ENCODE assay signal across 8 cellular contexts in the genomic region with DNA sequence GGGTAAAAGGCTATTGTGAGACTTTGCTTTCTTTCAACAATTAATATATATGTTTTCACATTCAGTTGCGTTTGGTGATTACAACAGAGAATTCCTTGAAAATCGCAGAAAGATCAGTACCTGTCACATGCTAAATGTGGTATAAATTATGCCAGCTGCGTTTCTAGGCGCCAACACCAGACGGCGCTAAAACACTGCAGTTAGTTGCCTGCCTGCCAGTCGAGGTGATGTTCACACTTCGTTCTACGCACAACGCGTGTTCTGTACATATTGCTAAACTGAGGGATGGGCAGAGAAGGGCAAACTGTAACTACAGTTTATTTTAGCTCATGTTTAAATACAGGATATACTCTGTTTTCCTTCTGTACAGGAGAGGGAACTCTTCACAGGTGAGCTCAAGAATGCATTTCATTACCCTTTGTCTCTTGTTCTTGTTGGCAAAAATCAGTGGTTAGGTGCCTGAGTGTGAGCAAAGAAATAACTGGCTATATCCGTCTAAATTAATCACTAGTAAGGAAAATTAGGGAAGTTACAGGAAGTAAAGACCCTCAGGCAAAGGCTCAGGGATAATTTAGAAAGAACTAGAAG.
A peak's percentile ranks its signal among the peaks of the same experiment; 100 is the strongest.
DNase-seq lines count a peak whose midpoint lies in the region; ATAC-seq, FAIRE-seq and TF ChIP-seq lines count a peak whose summit lies in the region.

No MANE protein-coding gene starts in this region.

- H3K4me1 ChIP-seq in adrenal gland (replicated peaks in 1 of 2), result no peaks in the 10 kb centered on the region

- no peak overlapping the region for H3K4me3 ChIP-seq in adrenal gland

- TF ChIP-seq POLR2A in adrenal gland (IDR thresholded peaks at IDR 0.05), result no peak

- H3K27ac ChIP-seq in adrenal gland, result no peak overlapping the region

- no peaks in the 10 kb centered on the region for H3K9me3 ChIP-seq in adrenal gland (replicated peaks in 1 of 3)

- no peaks in the 10 kb centered on the region for H3K36me3 ChIP-seq in adrenal gland (replicated peaks in 1 of 2)

- peak; percentile 99 for TF ChIP-seq CTCF in D721Med (IDR thresholded peaks at IDR 0.05; ENCODE audit: insufficient read depth, missing control alignments)
- peak; percentile 42 to 70 (median 58) for TF ChIP-seq CTCF in adrenal gland (IDR thresholded peaks at IDR 0.05)

- FAIRE-seq in D721Med (lab: Jason Lieb, UNC), result peak; percentile 88

- no peak for DNase-seq in D721Med (ENCODE audit: insufficient read length, low spot score)
- peak; percentile 34 for DNase-seq in NCI-H1694 (lab: John Stamatoyannopoulos, UW)
- peak in 6 of 7 donors; percentile 11 to 80 (median 42) for DNase-seq in adrenal gland
- peak; percentile 3 to 18 for DNase-seq in hippocampal formation (lab: John Stamatoyannopoulos, UW)
- DNase-seq in smooth muscle cell of the brain vasculature (ENCODE audit: low read depth, low spot score), result peak; percentile 18
- no peak for DNase-seq in AG08395 (ENCODE audit: low spot score)

- 7 to 11% (median 9%) methylated on average over 12 of the region's 12 CpGs for WGBS in adrenal gland, 4 donors

- intact Hi-C loops in adrenal gland (cut with DNase I), result no loop called here

- ATAC-seq in GM21367 (IDR thresholded peaks at IDR 0.05; ENCODE audit: unreplicated experiment) (peak; percentile 66), GM18519 (IDR thresholded peaks at IDR 0.05; ENCODE audit: low FRiP score, unreplicated experiment) (no peak)

- H3K27me3 ChIP-seq in adrenal gland, result no peaks in the 10 kb centered on the region

Comparison
In these comparisons a context has a peak if more than half of its experiments do, and no peak if none do; other contexts are left out.
1. DNase-seq: peak in NCI-H1694 (single experiment), adrenal gland (6 of 7), hippocampal formation (2 of 2) and smooth muscle cell of the brain vasculature (single experiment); none in D721Med (single experiment) and AG08395 (single experiment).